Comparison of ENCODE assay signal across 17 cellular contexts in the genomic region with DNA sequence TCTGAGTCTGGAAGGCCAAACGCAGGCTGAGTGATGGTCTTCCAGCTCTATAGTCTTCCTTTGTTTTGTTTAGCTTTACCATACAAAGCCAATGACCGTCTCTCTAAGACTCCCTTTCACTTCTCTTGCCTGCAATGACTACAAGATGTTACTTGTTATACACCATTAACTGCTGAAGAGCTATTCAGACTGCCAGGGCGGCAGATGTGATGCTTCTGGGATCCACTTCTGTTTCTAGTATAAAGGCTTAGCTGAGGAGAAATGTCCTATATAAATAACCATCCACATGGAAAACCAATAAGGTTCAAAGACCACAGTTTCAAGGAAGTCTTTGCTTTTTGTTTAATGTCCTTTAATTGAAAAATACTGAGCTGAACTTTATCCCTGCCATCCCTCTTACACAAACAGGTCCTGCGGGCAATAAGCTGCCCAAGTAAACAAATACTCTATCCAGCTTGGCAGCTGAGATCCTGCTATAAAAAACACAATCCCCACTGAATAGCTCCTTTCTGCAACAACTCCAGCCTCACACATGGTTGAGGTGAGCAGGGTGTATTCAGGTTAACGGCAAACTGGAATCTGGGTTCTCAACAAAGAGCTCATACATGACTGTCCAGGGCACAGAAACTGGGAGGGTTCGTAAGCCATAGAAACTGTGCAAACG.
DNase-seq lines count a peak whose midpoint lies in the region; ATAC-seq and TF ChIP-seq lines count a peak whose summit lies in the region.
"Had no signal": no experiment of that assay in that cellular context is flagged by ENCODE, and none has a peak within 500 bp of the region (broad histone marks: within the 10 kb centered on the region; RNA-seq: fewer than 3 reads in every experiment).

No MANE protein-coding gene starts in this region.

- TF ChIP-seq CTCF in colonic mucosa (IDR thresholded peaks at IDR 0.05) = no peak
- TF ChIP-seq CTCF in WERI-Rb-1 (IDR thresholded peaks at IDR 0.05; ENCODE audit: low read depth, low read length) = no peak

- intact Hi-C loops in colonic mucosa (cut with DNase I) = no loop called here
- intact Hi-C loops in sciatic nerve (cut with DNase I) = no loop called here

- H3K27me3 ChIP-seq in colonic mucosa (no peaks in the 10 kb centered on the region), WERI-Rb-1 (ENCODE audit: insufficient read depth, low read depth, severe bottlenecking) (no peaks in the 10 kb centered on the region)
- H3K27me3 ChIP-seq: testis had no signal

- peak overlapping the region in 1 of 2 donors; percentile 80 for H3K9ac ChIP-seq in colonic mucosa (ENCODE audit: low read depth in 2 of 2, low read length in 2 of 2)

- ATAC-seq in sciatic nerve = peak; percentile 34
- ATAC-seq: activated T-helper 17 cell treated with anti-CD3 and anti-CD28 coated beads, Interleukin-2, amount 50 U/mL, for 72 hours; WTC11 had no signal

- H3K4me3 ChIP-seq in colonic mucosa = no peak overlapping the region
- no peak overlapping the region for H3K4me3 ChIP-seq in WERI-Rb-1 (ENCODE audit: low read depth, low read length)
- H3K4me3 ChIP-seq: testis had no signal

- DNase-seq in NCI-H1092 (lab: John Stamatoyannopoulos, UW) = peak; percentile 66
- DNase-seq in NCI-H345 (lab: John Stamatoyannopoulos, UW) = peak; percentile 87
- DNase-seq in colonic mucosa = peak; percentile 73
- no peak for DNase-seq in sciatic nerve (ENCODE audit: low spot score)
- DNase-seq in NCI-H2227 treated with DMSO at 0.1 percent for 48 hours (lab: John Stamatoyannopoulos, UW) = no peak
- DNase-seq in iPS-NIHi11 (ENCODE audit: low spot score) = no peak
- no peak for DNase-seq in SW480 (ENCODE audit: low spot score)
- no peak for DNase-seq in WERI-Rb-1
- DNase-seq: activated CD8-positive, alpha-beta memory T cell treated with anti-CD3 and anti-CD28 coated beads for 24 hours; foreskin melanocyte; GOT3; Karpas-422; NCI-H1930; stimulated activated CD4-positive, alpha-beta T cell treated with anti-CD3 and anti-CD28 coated beads, Interleukin-2, amount 100 ng/mL, for 48 hours; testis had no signal

- H3K36me3 ChIP-seq in colonic mucosa = no peaks in the 10 kb centered on the region
- H3K36me3 ChIP-seq in WERI-Rb-1 = no peaks in the 10 kb centered on the region

- H3K4me1 ChIP-seq in colonic mucosa = peaks cover 12% of the 10 kb centered on the region
- H3K4me1 ChIP-seq: testis had no signal

- H3K27ac ChIP-seq in colonic mucosa (peak overlapping the region; percentile 86), WERI-Rb-1 (no peak overlapping the region)
- H3K27ac ChIP-seq: testis had no signal

- H3K9me3 ChIP-seq in colonic mucosa (no peaks in the 10 kb centered on the region), WERI-Rb-1 (ENCODE audit: severe bottlenecking) (no peaks in the 10 kb centered on the region)
- H3K9me3 ChIP-seq: testis had no signal

Comparison
In these comparisons a context has a peak if more than half of its experiments do, and no peak if none do; other contexts are left out.
1. DNase-seq: peak in NCI-H1092 (single experiment), NCI-H345 (single experiment) and colonic mucosa (single experiment); none in sciatic nerve (single experiment), NCI-H2227 treated with DMSO at 0.1 percent for 48 hours (single experiment), iPS-NIHi11 (single experiment), SW480 (single experiment) and WERI-Rb-1 (single experiment).